Comparison of ENCODE assay signal across 1 cellular context in the genomic region with DNA sequence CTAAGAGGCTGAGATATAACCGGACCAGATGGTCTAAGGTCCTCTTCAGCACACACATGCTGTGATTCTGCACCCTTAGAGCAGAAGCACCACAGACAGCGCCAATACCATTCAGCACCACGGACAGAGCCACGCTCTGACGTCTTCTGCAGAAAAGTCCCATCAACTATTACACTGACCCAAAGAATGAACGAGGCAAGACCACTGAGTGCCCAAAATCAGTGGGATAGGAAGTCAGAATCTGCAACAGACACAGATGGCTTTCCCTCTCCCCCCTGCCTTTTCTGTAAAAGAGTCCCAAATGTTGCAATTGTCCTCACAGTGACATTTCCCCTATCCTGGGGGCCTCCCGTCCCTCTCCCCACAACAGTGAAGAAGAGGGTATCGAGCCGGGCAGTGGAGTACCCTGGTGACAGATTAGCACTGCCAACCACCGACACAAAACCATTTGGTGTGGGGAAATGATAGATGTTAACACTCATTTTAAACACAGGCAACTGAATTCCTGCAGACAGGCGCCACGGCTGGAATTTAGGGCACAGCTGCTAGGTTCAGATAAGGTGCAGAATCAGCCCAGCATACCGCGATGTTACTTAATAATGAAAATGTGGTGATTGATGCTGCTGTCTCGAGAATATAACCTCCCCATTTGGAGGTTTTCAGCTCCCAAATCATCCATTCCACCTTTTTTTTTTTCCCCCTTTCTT.
A peak's percentile ranks its signal among the peaks of the same experiment; 100 is the strongest.
TF ChIP-seq lines count a peak whose summit lies in the region.

No MANE protein-coding gene starts in this region.

TF ChIP-seq in HepG2, 621 proteins besides CTCF, POLR2A, EP300 and RAD21 (continued from another document and continues in another):
- TF ChIP-seq, protein P1, sequence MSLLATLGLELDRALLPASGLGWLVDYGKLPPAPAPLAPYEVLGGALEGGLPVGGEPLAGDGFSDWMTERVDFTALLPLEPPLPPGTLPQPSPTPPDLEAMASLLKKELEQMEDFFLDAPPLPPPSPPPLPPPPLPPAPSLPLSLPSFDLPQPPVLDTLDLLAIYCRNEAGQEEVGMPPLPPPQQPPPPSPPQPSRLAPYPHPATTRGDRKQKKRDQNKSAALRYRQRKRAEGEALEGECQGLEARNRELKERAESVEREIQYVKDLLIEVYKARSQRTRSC (CRISPR knock-in tag; IDR thresholded peaks at IDR 0.05; ENCODE audit: low read depth) = peak; percentile 99
- TF ChIP-seq ZNF564 (CRISPR knock-in tag; IDR thresholded peaks at IDR 0.05) (peak; percentile 98), SMAD3 (CRISPR knock-in tag; IDR thresholded peaks at IDR 0.05) (peak; percentile 100), RBM39 (IDR thresholded peaks at IDR 0.05; ENCODE audit: low read depth, low read length, poor library complexity, severe bottlenecking) (no peak), GTF2F1 (IDR thresholded peaks at IDR 0.05; ENCODE audit: low read length) (no peak), ZNF724P (CRISPR knock-in tag; IDR thresholded peaks at IDR 0.05; ENCODE audit: borderline replicate concordance) (peak; percentile 98), CBX2 (IDR thresholded peaks at IDR 0.05; ENCODE audit: low read depth, low read length) (no peak), CBX2 (CRISPR knock-in tag; IDR thresholded peaks at IDR 0.05; ENCODE audit: low read depth) (peak; percentile 72; the same call in 1 of the 2 replicates), GZF1 (CRISPR knock-in tag; IDR thresholded peaks at IDR 0.05) (peak; percentile 95), SYNCRIP (IDR thresholded peaks at IDR 0.05; ENCODE audit: insufficient read depth, low read depth, low read length) (no peak), FOXP1 (IDR thresholded peaks at IDR 0.05) (no peak), FOXP1 (CRISPR knock-in tag; IDR thresholded peaks at IDR 0.05) (peak; percentile 84), ZNF841 (CRISPR knock-in tag; IDR thresholded peaks at IDR 0.05; ENCODE audit: borderline replicate concordance) (peak; percentile 97), ZNF484 (CRISPR knock-in tag; IDR thresholded peaks at IDR 0.05; ENCODE audit: borderline replicate concordance, low read depth) (peak; percentile 98; the same call in 1 of the 2 replicates), DMAP1 (CRISPR knock-in tag; IDR thresholded peaks at IDR 0.05) (peak; percentile 82; the same call in 1 of the 2 replicates), ZSCAN20 (CRISPR knock-in tag; IDR thresholded peaks at IDR 0.05; ENCODE audit: borderline replicate concordance) (peak; percentile 99), ZNF235 (CRISPR knock-in tag; IDR thresholded peaks at IDR 0.05; ENCODE audit: borderline replicate concordance) (peak; percentile 100), EHMT2 (IDR thresholded peaks at IDR 0.05; ENCODE audit: borderline replicate concordance, low read depth, low read length) (peak; percentile 99), NCOR1 (IDR thresholded peaks at IDR 0.05; ENCODE audit: borderline replicate concordance, low read length) (no peak), TSC22D2 (CRISPR knock-in tag; IDR thresholded peaks at IDR 0.05; ENCODE audit: borderline replicate concordance) (peak; percentile 100), KLF12 (CRISPR knock-in tag; IDR thresholded peaks at IDR 0.05; ENCODE audit: borderline replicate concordance) (peak; percentile 100), SP140L (CRISPR knock-in tag; IDR thresholded peaks at IDR 0.05; ENCODE audit: borderline replicate concordance) (peak; percentile 100), JUNB (CRISPR knock-in tag; IDR thresholded peaks at IDR 0.05; ENCODE audit: borderline replicate concordance) (peak; percentile 87)
- TF ChIP-seq, protein P2, sequence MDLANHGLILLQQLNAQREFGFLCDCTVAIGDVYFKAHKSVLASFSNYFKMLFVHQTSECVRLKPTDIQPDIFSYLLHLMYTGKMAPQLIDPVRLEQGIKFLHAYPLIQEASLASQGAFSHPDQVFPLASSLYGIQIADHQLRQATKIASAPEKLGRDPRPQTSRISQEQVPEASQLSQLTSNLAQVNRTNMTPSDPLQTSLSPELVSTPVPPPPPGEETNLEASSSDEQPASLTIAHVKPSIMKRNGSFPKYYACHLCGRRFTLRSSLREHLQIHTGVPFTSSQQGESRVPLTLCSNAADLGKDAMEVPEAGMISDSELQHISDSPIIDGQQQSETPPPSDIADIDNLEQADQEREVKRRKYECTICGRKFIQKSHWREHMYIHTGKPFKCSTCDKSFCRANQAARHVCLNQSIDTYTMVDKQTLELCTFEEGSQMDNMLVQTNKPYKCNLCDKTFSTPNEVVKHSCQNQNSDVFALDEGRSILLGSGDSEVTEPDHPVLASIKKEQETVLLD (CRISPR knock-in tag; IDR thresholded peaks at IDR 0.05; ENCODE audit: low read depth) = peak; percentile 87; the same call in 1 of the 2 replicates
- TF ChIP-seq, protein P3, sequence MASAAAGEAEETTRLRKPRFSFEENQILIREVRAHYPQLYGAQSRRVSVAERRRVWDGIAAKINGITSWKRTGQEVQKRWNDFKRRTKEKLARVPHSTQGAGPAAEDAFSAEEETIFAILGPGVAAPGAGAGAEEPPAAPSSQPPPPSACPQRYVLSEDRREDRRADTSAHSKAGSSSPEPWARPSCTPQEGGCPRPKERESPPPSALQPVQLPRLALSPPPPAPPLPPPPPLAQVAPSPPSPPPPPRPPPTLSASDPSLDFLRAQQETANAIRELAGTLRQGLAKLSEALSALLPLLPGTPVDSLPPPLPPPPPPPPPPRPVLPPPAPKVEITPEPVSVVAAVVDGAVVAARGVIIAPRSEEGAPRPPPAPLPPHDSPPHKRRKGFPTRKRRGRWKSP (CRISPR knock-in tag; IDR thresholded peaks at IDR 0.05) = peak; percentile 95
- TF ChIP-seq, protein P4, sequence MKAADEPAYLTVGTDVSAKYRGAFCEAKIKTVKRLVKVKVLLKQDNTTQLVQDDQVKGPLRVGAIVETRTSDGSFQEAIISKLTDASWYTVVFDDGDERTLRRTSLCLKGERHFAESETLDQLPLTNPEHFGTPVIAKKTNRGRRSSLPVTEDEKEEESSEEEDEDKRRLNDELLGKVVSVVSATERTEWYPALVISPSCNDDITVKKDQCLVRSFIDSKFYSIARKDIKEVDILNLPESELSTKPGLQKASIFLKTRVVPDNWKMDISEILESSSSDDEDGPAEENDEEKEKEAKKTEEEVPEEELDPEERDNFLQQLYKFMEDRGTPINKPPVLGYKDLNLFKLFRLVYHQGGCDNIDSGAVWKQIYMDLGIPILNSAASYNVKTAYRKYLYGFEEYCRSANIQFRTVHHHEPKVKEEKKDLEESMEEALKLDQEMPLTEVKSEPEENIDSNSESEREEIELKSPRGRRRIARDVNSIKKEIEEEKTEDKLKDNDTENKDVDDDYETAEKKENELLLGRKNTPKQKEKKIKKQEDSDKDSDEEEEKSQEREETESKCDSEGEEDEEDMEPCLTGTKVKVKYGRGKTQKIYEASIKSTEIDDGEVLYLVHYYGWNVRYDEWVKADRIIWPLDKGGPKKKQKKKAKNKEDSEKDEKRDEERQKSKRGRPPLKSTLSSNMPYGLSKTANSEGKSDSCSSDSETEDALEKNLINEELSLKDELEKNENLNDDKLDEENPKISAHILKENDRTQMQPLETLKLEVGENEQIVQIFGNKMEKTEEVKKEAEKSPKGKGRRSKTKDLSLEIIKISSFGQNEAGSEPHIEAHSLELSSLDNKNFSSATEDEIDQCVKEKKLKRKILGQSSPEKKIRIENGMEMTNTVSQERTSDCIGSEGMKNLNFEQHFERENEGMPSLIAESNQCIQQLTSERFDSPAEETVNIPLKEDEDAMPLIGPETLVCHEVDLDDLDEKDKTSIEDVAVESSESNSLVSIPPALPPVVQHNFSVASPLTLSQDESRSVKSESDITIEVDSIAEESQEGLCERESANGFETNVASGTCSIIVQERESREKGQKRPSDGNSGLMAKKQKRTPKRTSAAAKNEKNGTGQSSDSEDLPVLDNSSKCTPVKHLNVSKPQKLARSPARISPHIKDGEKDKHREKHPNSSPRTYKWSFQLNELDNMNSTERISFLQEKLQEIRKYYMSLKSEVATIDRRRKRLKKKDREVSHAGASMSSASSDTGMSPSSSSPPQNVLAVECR (CRISPR knock-in tag; IDR thresholded peaks at IDR 0.05; ENCODE audit: borderline replicate concordance) = peak; percentile 85
- TF ChIP-seq, protein P5, sequence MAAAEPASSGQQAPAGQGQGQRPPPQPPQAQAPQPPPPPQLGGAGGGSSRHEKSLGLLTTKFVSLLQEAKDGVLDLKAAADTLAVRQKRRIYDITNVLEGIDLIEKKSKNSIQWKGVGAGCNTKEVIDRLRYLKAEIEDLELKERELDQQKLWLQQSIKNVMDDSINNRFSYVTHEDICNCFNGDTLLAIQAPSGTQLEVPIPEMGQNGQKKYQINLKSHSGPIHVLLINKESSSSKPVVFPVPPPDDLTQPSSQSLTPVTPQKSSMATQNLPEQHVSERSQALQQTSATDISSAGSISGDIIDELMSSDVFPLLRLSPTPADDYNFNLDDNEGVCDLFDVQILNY (CRISPR knock-in tag; conservative IDR thresholded peaks at IDR 0.05) = peak; percentile 98
- TF ChIP-seq, protein P6, sequence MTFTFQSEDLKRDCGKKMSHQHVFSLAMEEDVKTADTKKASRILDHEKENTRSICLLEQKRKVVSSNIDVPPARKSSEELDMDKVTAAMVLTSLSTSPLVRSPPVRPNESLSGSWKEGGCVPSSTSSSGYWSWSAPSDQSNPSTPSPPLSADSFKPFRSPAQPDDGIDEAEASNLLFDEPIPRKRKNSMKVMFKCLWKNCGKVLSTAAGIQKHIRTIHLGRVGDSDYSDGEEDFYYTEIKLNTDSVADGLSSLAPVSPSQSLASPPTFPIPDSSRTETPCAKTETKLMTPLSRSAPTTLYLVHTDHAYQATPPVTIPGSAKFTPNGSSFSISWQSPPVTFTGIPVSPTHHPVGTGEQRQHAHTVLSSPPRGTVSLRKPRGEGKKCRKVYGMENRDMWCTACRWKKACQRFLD (CRISPR knock-in tag; IDR thresholded peaks at IDR 0.05; ENCODE audit: borderline replicate concordance) = peak; percentile 99
- TF ChIP-seq, protein P7, sequence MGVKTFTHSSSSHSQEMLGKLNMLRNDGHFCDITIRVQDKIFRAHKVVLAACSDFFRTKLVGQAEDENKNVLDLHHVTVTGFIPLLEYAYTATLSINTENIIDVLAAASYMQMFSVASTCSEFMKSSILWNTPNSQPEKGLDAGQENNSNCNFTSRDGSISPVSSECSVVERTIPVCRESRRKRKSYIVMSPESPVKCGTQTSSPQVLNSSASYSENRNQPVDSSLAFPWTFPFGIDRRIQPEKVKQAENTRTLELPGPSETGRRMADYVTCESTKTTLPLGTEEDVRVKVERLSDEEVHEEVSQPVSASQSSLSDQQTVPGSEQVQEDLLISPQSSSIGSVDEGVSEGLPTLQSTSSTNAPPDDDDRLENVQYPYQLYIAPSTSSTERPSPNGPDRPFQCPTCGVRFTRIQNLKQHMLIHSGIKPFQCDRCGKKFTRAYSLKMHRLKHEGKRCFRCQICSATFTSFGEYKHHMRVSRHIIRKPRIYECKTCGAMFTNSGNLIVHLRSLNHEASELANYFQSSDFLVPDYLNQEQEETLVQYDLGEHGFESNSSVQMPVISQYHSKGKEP (CRISPR knock-in tag; IDR thresholded peaks at IDR 0.05) = peak; percentile 100
- TF ChIP-seq, protein P8, sequence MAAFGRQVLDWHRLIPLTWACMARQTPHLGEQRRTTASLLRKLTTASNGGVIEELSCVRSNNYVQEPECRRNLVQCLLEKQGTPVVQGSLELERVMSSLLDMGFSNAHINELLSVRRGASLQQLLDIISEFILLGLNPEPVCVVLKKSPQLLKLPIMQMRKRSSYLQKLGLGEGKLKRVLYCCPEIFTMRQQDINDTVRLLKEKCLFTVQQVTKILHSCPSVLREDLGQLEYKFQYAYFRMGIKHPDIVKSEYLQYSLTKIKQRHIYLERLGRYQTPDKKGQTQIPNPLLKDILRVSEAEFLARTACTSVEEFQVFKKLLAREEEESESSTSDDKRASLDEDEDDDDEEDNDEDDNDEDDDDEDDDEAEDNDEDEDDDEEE (CRISPR knock-in tag; IDR thresholded peaks at IDR 0.05) = peak; percentile 100
- TF ChIP-seq, protein P9, sequence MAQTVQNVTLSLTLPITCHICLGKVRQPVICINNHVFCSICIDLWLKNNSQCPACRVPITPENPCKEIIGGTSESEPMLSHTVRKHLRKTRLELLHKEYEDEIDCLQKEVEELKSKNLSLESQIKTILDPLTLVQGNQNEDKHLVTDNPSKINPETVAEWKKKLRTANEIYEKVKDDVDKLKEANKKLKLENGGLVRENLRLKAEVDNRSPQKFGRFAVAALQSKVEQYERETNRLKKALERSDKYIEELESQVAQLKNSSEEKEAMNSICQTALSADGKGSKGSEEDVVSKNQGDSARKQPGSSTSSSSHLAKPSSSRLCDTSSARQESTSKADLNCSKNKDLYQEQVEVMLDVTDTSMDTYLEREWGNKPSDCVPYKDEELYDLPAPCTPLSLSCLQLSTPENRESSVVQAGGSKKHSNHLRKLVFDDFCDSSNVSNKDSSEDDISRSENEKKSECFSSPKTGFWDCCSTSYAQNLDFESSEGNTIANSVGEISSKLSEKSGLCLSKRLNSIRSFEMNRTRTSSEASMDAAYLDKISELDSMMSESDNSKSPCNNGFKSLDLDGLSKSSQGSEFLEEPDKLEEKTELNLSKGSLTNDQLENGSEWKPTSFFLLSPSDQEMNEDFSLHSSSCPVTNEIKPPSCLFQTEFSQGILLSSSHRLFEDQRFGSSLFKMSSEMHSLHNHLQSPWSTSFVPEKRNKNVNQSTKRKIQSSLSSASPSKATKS (CRISPR knock-in tag; IDR thresholded peaks at IDR 0.05) = peak; percentile 98
- TF ChIP-seq, protein P10, sequence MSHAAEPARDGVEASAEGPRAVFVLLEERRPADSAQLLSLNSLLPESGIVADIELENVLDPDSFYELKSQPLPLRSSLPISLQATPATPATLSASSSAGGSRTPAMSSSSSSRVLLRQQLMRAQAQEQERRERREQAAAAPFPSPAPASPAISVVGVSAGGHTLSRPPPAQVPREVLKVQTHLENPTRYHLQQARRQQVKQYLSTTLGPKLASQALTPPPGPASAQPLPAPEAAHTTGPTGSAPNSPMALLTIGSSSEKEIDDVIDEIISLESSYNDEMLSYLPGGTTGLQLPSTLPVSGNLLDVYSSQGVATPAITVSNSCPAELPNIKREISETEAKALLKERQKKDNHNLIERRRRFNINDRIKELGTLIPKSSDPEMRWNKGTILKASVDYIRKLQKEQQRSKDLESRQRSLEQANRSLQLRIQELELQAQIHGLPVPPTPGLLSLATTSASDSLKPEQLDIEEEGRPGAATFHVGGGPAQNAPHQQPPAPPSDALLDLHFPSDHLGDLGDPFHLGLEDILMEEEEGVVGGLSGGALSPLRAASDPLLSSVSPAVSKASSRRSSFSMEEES (CRISPR knock-in tag; IDR thresholded peaks at IDR 0.05) = peak; percentile 99
